ENCODE assay signal across 16 cellular contexts in genomic region chr6:2798586-2799134, GRCh38.
"Had no signal": no experiment of that assay in that cellular context is flagged by ENCODE, and none has a peak within 500 bp of the region (broad histone marks: within the 10 kb centered on the region; RNA-seq: fewer than 3 reads in every experiment).

No MANE protein-coding gene starts in this region.

- H3K4me1 ChIP-seq: colonic mucosa, right lobe of liver had no signal

- H3K27me3 Mint-ChIP-seq: activated CD4-positive, alpha-beta memory T cell treated with anti-CD3 and anti-CD28 coated beads for 36 hours; activated T-cell treated with anti-CD3 and anti-CD28 coated beads, Interleukin-2, amount 50 U/mL, for 24 hours; naive thymus-derived CD4-positive, alpha-beta T cell; stimulated activated naive CD8-positive, alpha-beta T cell treated with anti-CD3 and anti-CD28 coated beads, Interleukin-15, Interleukin-2, amounts not matched to agents 100 ng/mL and 50 ng/mL, for 24 hours had no signal

- H3K27ac ChIP-seq: colonic mucosa, right lobe of liver, suprapubic skin had no signal

- ATAC-seq: esophagus mucosa; naive thymus-derived CD4-positive, alpha-beta T cell; right lobe of liver had no signal

- DNase-seq: activated CD4-positive, alpha-beta memory T cell treated with anti-CD3 and anti-CD28 coated beads for 36 hours; activated effector memory CD4-positive, alpha-beta T cell treated with Interleukin-2 at 50 U/mL for 16 hours; activated T-cell treated with anti-CD3 and anti-CD28 coated beads, Interleukin-2, amount 50 U/mL, for 24 hours; amniotic stem cell; caudate nucleus; colonic mucosa; islet precursor cell; mammary epithelial cell; naive thymus-derived CD4-positive, alpha-beta T cell; occipital lobe; right lobe of liver; trophoblast cell had no signal

- H3K4me3 ChIP-seq: colonic mucosa, right lobe of liver, suprapubic skin had no signal

- H3K27me3 ChIP-seq: colonic mucosa, right lobe of liver, suprapubic skin had no signal

- H3K4me3 Mint-ChIP-seq: activated CD4-positive, alpha-beta memory T cell treated with anti-CD3 and anti-CD28 coated beads for 36 hours; activated T-cell treated with anti-CD3 and anti-CD28 coated beads, Interleukin-2, amount 50 U/mL, for 24 hours; naive thymus-derived CD4-positive, alpha-beta T cell; stimulated activated naive CD8-positive, alpha-beta T cell treated with anti-CD3 and anti-CD28 coated beads, Interleukin-15, Interleukin-2, amounts not matched to agents 100 ng/mL and 50 ng/mL, for 24 hours had no signal

- H3K36me3 Mint-ChIP-seq: activated CD4-positive, alpha-beta memory T cell treated with anti-CD3 and anti-CD28 coated beads for 36 hours; activated naive CD4-positive, alpha-beta T cell treated with anti-CD3 and anti-CD28 coated beads, Interleukin-2, amount 50 U/mL, for 72 hours had no signal

- H3K36me3 ChIP-seq: colonic mucosa, right lobe of liver, suprapubic skin had no signal

- H3K9me3 ChIP-seq: colonic mucosa, right lobe of liver, suprapubic skin had no signal

- H3K9me3 Mint-ChIP-seq: activated CD4-positive, alpha-beta memory T cell treated with anti-CD3 and anti-CD28 coated beads for 36 hours; activated T-cell treated with anti-CD3 and anti-CD28 coated beads, Interleukin-2, amount 50 U/mL, for 24 hours; stimulated activated naive CD8-positive, alpha-beta T cell treated with anti-CD3 and anti-CD28 coated beads, Interleukin-15, Interleukin-2, amounts not matched to agents 100 ng/mL and 50 ng/mL, for 24 hours had no signal
